Comparison of ENCODE assay signal across 1 cellular context in the genomic region with DNA sequence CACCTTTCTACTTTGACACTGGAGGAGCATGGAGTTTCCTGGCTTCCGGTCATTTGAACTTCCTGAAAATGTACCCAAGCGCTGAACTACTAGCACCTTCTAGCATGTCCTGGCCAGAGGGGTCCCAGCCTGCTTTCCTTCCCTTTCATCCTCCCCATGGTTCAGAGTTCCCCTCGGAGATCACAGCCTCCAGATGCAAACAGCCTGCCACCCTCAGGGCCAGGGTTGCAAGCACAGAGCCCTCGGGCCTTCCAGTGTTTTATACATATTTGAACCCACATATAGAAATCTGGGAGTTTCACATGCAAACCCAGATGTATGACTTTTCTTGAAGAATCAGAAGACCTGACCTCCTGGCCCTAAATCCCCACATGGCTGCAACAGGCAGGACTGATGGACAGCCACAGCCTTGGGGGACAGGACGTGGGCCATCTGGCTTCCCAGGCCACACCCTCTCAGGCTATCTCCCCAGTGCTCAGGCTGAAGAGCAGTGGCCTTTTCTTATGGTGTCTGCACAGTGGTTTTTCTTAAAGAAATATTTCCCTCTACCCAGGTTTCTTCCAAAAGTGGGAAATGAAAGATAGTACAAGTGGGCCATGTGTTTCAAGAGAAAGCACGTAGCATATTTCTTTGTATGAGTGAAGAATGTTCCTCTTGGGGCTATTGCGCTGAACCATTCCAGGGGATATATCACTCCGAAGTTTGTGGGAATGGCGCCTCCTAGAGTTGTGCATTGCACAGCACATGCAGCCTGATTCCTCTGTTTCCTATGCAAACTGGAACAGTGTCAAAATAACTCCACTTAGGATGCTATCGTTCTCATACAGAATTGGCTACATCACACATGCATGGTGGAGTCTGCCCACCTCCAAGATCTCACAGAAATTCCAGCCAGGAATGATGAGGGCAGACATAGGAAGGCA.
TF ChIP-seq lines count a peak whose summit lies in the region.

No MANE protein-coding gene starts in this region.

TF ChIP-seq in IMR-90, 13 proteins besides CTCF, POLR2A, EP300 and RAD21:
- TF ChIP-seq MXI1 (IDR thresholded peaks at IDR 0.05; ENCODE audit: borderline replicate concordance, low read depth, low read length) (no peak), RFX5 (IDR thresholded peaks at IDR 0.05; ENCODE audit: low read depth, low read length) (no peak), BHLHE40 (IDR thresholded peaks at IDR 0.05; ENCODE audit: low read depth, low read length) (no peak), CEBPB (IDR thresholded peaks at IDR 0.05; ENCODE audit: low read depth, low read length) (no peak), CHD1 (IDR thresholded peaks at IDR 0.05; ENCODE audit: low read depth, low read length) (no peak), FOS (IDR thresholded peaks at IDR 0.05; ENCODE audit: low read depth, low read length) (no peak), NFE2L2 (IDR thresholded peaks at IDR 0.05; ENCODE audit: low read depth, low read length) (no peak), SMC3 (IDR thresholded peaks at IDR 0.05; ENCODE audit: low read depth, low read length) (no peak; the same call in 1 of the 2 replicates), RCOR1 (IDR thresholded peaks at IDR 0.05; ENCODE audit: insufficient replicate concordance, low read length) (no peak), MAFK (IDR thresholded peaks at IDR 0.05; ENCODE audit: low read depth, low read length) (no peak)
